ENCODE assay signal across 8 cellular contexts in the genomic region with DNA sequence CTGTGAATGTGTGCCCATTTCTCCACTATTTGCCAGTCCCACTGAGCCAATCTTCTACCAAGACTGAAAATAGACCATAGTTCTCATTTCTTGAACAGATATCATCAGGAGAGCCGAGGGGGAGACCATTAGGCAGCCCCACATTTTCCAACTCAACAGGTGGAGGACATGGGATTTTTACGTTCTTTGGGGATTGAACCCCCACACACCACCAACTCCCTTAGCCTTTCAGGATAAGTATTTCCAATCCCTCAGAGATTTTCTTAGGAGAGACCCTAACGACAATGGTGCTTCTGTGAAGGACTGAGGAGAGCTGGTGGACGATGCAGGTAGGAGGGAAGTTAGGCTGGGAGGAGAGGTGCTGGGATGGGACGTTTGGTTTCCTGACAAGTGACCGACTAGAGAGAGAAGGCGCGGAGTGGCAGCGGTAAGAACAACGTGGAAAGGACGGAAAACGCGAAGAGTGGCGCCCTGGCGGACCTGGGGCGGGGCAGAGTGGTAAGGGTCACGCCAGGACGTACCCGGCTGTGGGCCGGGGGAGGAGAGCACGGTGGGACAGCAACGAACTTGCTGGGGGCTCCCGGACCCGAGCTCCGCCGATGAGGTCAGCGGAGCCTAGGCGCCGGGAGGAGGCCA. TPM values are rescaled to one million over a fixed set of nuclear protein-coding genes. Genes with fewer than 3 reads are reported as not detected.
DNase-seq lines count a peak whose midpoint lies in the region; ATAC-seq and TF ChIP-seq lines count a peak whose summit lies in the region.

No MANE protein-coding gene starts in this region.

- peak overlapping the region in 1 of 2 experiments; percentile 64; a peak in 1 of 4 replicates for H4K8ac ChIP-seq in IMR-90 (ENCODE audit: low read depth in 2 of 2, low read length in 2 of 2)

- dilution Hi-C loops in IMR-90 (cut with HindIII; ENCODE audit: low sequenced_read_pairs, unreplicated experiment): no loop called here

- DNase-seq in AG04449 (ENCODE audit: low read depth, low spot score) (no peak), IMR-90 (no peak), coronary artery (ENCODE audit: low spot score) (no peak), NCI-H2196 (lab: John Stamatoyannopoulos, UW; ENCODE audit: unreplicated experiment) (no peak)
- DNase-seq in stimulated activated CD4-positive, alpha-beta T cell treated with anti-CD3 and anti-CD28 coated beads, Interleukin-15, amount 100 ng/mL, for 24 hours: no peak

- TF ChIP-seq POLR2A in IMR-90 (IDR thresholded peaks at IDR 0.05; ENCODE audit: low read depth, low read length): no peak

- TF ChIP-seq CTCF in AG04449 (IDR thresholded peaks at IDR 0.05; ENCODE audit: insufficient read depth, low read length, missing control alignments) (no peak), IMR-90 (conservative IDR thresholded peaks at IDR 0.05; ENCODE audit: low read depth, low read length) (no peak), coronary artery (IDR thresholded peaks at IDR 0.05) (no peak)

- H4K91ac ChIP-seq in IMR-90 (ENCODE audit: insufficient read depth, low read depth, low read length): peak overlapping the region; percentile 3; the same call in 1 of the 2 replicates

- peaks cover 5% of the 10 kb centered on the region for H3K4me1 ChIP-seq in IMR-90 (ENCODE audit: control insufficient read depth, insufficient read depth, low read length)
- no peaks in the 10 kb centered on the region for H3K4me1 ChIP-seq in mucosa of stomach (ENCODE audit: control insufficient read depth, insufficient read depth, low read length)

- WGBS in IMR-90 (ENCODE audit: extremely low coverage in 2 of 2, insufficient read length in 1 of 2), 2 experiments: 0% methylated on average over 3 of the region's 29 CpGs; no CpG with 5 or more reads in 1 of the 2 experiments

- no peak overlapping the region; the same call in 1 of the 2 replicates for H3K4ac ChIP-seq in IMR-90 (ENCODE audit: low read depth, low read length)

- no peak overlapping the region for H2AK5ac ChIP-seq in IMR-90 (ENCODE audit: low read depth, low read length)

- H2BK5ac ChIP-seq in IMR-90 (ENCODE audit: low read depth, low read length, poor library complexity, severe bottlenecking): no peak overlapping the region

- BruUV-seq in IMR-90 (replicated peaks; lab: Mats Ljungman, UMichigan): no TSS peak

- CTCF ChIA-PET in AG04449 (lab: Yijun Ruan, JAX): interaction anchor here (0.8 to 1.7 kb wide), 7 partner anchors 169 to 1206 kb away, joined by 3 to 14 read pairs (median 5); no protein-coding TSS in a partner anchor
- CTCF ChIA-PET in IMR-90 (lab: Yijun Ruan, JAX): interaction anchor here (0.8 kb wide), 1 partner anchor 49 kb away, joined by 3 read pairs; no protein-coding TSS in a partner anchor

- H3K56ac ChIP-seq in IMR-90 (ENCODE audit: extremely low read depth, insufficient read depth, low read length): no peak overlapping the region

- peaks cover 12% of the 10 kb centered on the region; the same call in 1 of the 2 replicates for H3K27me3 ChIP-seq in IMR-90 (ENCODE audit: control insufficient read depth, insufficient read depth, low read length)
- peaks cover 45% of the 10 kb centered on the region for H3K27me3 ChIP-seq in mucosa of stomach (ENCODE audit: control insufficient read depth, insufficient read depth, low read length)

- in situ Hi-C loops in IMR-90 (cut with MboI; ENCODE audit: low sequenced_read_pairs): loop anchor here (25.0 kb wide), 1 partner anchor 1509 kb away; no protein-coding TSS in a partner anchor

- H2BK20ac ChIP-seq in IMR-90 (ENCODE audit: low read depth, low read length): no peak overlapping the region

- no peak overlapping the region for H3K27ac ChIP-seq in IMR-90 (ENCODE audit: insufficient read depth, low read length)
- peak overlapping the region; percentile 80 to 96 for H3K27ac ChIP-seq in coronary artery

- no peak overlapping the region; the same call in 1 of the 2 replicates for H3K18ac ChIP-seq in IMR-90 (ENCODE audit: low read depth, low read length)

- H2AK9ac ChIP-seq in IMR-90 (replicated peaks; ENCODE audit: low read depth, low read length, poor library complexity): peak overlapping the region; percentile 62

- no peak for TF ChIP-seq RAD21 in IMR-90 (IDR thresholded peaks at IDR 0.05; ENCODE audit: low read length)

- no peak overlapping the region for H3K14ac ChIP-seq in IMR-90 (replicated peaks; ENCODE audit: low read depth, low read length)

- peak overlapping the region; percentile 16; the same call in 1 of the 2 replicates for H3K23ac ChIP-seq in IMR-90 (ENCODE audit: low read depth, low read length)

- H3K36me3 ChIP-seq in IMR-90 (ENCODE audit: control insufficient read depth, insufficient read depth, low read length) (no peaks in the 10 kb centered on the region), mucosa of stomach (ENCODE audit: control insufficient read depth, insufficient read depth, low read length) (no peaks in the 10 kb centered on the region)

- POLR2A ChIA-PET in AG04449 (lab: Yijun Ruan, JAX): interaction anchor here (0.8 to 1.0 kb wide), 2 partner anchors 235 to 236 kb away, joined by 3 read pairs; no protein-coding TSS in a partner anchor
- POLR2A ChIA-PET in IMR-90 (lab: Charles Lee; ENCODE audit: unreplicated experiment): interaction anchor here (0.7 kb wide), 1 partner anchor 20 kb away, joined by 15 read pairs; no protein-coding TSS in a partner anchor

- intact Hi-C loops in IMR-90 (cut with micrococcal nuclease): loop anchor here (2.0 kb wide), 1 partner anchor 1513 kb away; no protein-coding TSS in a partner anchor

- peak overlapping the region; percentile 76 for H3K4me2 ChIP-seq in IMR-90 (ENCODE audit: low read depth, low read length)

- H3K4me3 ChIP-seq in AG04449 (ENCODE audit: low read depth, low read length): peak overlapping the region; percentile 83
- peak overlapping the region; percentile 90 for H3K4me3 ChIP-seq in IMR-90 (ENCODE audit: insufficient read depth, low read depth, low read length)
- H3K4me3 ChIP-seq in coronary artery: peak overlapping the region; percentile 96
- peak overlapping the region; percentile 12 for H3K4me3 ChIP-seq in mucosa of stomach (ENCODE audit: low read length)

- no peaks in the 10 kb centered on the region for H3K9me3 ChIP-seq in IMR-90 (ENCODE audit: control insufficient read depth, insufficient read depth, low read length)
- H3K9me3 ChIP-seq in mucosa of stomach (ENCODE audit: control insufficient read depth, low read length): no peaks in the 10 kb centered on the region

- H3K9ac ChIP-seq in IMR-90 (ENCODE audit: low read depth, low read length) (peak overlapping the region; percentile 42), mucosa of stomach (ENCODE audit: low read length) (no peak overlapping the region)

- peak; percentile 5 for ATAC-seq in IMR-90 (ENCODE audit: low read depth)
- ATAC-seq in HG03469 (IDR thresholded peaks at IDR 0.05; ENCODE audit: unreplicated experiment): no peak
- ATAC-seq in HG03196 (IDR thresholded peaks at IDR 0.05; ENCODE audit: unreplicated experiment): no peak

- H2AFZ ChIP-seq in IMR-90 (replicated peaks; ENCODE audit: low read length, poor library complexity): peak overlapping the region; percentile 92

- H2BK120ac ChIP-seq in IMR-90 (ENCODE audit: low read depth, low read length): 0 out of 2 replicates have a peak overlapping the region, but pooled peaks have one; percentile 13

- H3K79me1 ChIP-seq in IMR-90 (ENCODE audit: low read depth in 1 of 2, low read length in 2 of 2): no peaks in the 10 kb centered on the region

- H4K20me1 ChIP-seq in IMR-90 (ENCODE audit: insufficient read depth, low read length): no peaks in the 10 kb centered on the region

- H3K9me1 ChIP-seq in IMR-90 (ENCODE audit: insufficient read depth, low read length): no peaks in the 10 kb centered on the region

- H4K5ac ChIP-seq in IMR-90 (ENCODE audit: low read depth, low read length): no peak overlapping the region; the same call in 1 of the 2 replicates

- H2BK15ac ChIP-seq in IMR-90 (ENCODE audit: low read depth, low read length): no peak overlapping the region

TF ChIP-seq in IMR-90, 13 proteins besides CTCF, POLR2A, EP300 and RAD21:
- TF ChIP-seq MXI1 (IDR thresholded peaks at IDR 0.05; ENCODE audit: borderline replicate concordance, low read depth, low read length) (no peak), SMC3 (IDR thresholded peaks at IDR 0.05; ENCODE audit: low read depth, low read length) (no peak), CEBPB (IDR thresholded peaks at IDR 0.05; ENCODE audit: low read depth, low read length) (no peak), RFX5 (IDR thresholded peaks at IDR 0.05; ENCODE audit: low read depth, low read length) (no peak), NFE2L2 (IDR thresholded peaks at IDR 0.05; ENCODE audit: low read depth, low read length) (no peak), MAFK (IDR thresholded peaks at IDR 0.05; ENCODE audit: low read depth, low read length) (no peak), CHD1 (IDR thresholded peaks at IDR 0.05; ENCODE audit: low read depth, low read length) (no peak), FOS (IDR thresholded peaks at IDR 0.05; ENCODE audit: low read depth, low read length) (no peak), RCOR1 (IDR thresholded peaks at IDR 0.05; ENCODE audit: insufficient replicate concordance, low read length) (no peak), MAZ (IDR thresholded peaks at IDR 0.05; ENCODE audit: borderline replicate concordance, low read depth, low read length) (no peak), BHLHE40 (IDR thresholded peaks at IDR 0.05; ENCODE audit: low read depth, low read length) (no peak)
- TF ChIP-seq, protein P1, sequence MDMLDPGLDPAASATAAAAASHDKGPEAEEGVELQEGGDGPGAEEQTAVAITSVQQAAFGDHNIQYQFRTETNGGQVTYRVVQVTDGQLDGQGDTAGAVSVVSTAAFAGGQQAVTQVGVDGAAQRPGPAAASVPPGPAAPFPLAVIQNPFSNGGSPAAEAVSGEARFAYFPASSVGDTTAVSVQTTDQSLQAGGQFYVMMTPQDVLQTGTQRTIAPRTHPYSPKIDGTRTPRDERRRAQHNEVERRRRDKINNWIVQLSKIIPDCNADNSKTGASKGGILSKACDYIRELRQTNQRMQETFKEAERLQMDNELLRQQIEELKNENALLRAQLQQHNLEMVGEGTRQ (IDR thresholded peaks at IDR 0.05; ENCODE audit: low read depth, low read length): no peak
- TF ChIP-seq, protein P2, sequence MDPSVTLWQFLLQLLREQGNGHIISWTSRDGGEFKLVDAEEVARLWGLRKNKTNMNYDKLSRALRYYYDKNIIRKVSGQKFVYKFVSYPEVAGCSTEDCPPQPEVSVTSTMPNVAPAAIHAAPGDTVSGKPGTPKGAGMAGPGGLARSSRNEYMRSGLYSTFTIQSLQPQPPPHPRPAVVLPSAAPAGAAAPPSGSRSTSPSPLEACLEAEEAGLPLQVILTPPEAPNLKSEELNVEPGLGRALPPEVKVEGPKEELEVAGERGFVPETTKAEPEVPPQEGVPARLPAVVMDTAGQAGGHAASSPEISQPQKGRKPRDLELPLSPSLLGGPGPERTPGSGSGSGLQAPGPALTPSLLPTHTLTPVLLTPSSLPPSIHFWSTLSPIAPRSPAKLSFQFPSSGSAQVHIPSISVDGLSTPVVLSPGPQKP (IDR thresholded peaks at IDR 0.05; ENCODE audit: borderline replicate concordance, low read depth, low read length): no peak

RNA-seq across cellular contexts. Expression of a gene that starts 0.7 kb away (rescaled TPM):
- total RNA-seq in IMR-90 (2012; rRNA removed): 1.3 and 1.4 TPM in 2 replicates
- polyA plus RNA-seq in IMR-90 (2012; rRNA removed): 0.46 and 0.62 TPM in 2 replicates
- polyA plus RNA-seq in IMR-90 (2012; cell fraction: cytosol; rRNA removed): 0.27 and 0.31 TPM in 2 replicates
- 0.21 and 0.29 TPM in 2 replicates for polyA plus RNA-seq in IMR-90 (2012; cell fraction: nucleus; rRNA removed; ENCODE audit: low replicate concordance)

Comparison
In these comparisons a context has a peak if more than half of its experiments do, and no peak if none do; other contexts are left out.
1. H3K4me3 ChIP-seq: peak in every context shown above with its lines; median percentile 96 in coronary artery; 90 in IMR-90; 83 in AG04449; 12 in mucosa of stomach.